Comparison of ENCODE assay signal across 8 cellular contexts in the genomic region with DNA sequence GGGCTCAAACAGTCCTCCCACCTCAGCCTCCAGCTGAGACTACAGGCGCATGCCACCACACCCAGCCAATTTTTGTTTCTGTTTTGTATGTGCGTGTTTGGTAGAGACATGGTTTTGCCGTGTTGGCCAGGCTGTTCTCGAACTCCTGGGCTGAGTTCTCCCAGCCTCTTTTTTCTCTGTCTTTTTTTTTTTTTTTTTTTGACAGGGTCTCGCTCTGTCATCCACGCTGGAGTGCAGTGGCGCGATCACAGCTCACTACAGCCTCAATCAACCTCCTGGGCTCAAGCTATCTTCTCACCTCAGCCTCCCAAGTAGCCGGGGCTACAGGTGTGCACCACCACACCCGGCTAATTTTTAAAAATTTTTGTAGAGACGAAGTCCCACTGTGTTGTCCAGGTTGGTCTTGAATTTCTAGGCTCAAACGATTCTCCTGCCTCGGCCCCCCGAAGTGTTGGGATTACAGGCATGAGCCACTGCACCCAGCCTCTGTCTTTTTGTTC. TPM values are rescaled to one million over a fixed set of nuclear protein-coding genes. Genes with fewer than 3 reads are reported as not detected.
DNase-seq lines count a peak whose midpoint lies in the region; ATAC-seq, FAIRE-seq and TF ChIP-seq lines count a peak whose summit lies in the region.

No MANE protein-coding gene starts in this region.

- FAIRE-seq in frontal cortex (lab: Jason Lieb, UNC): no peak

- H3K27ac Mint-ChIP-seq in GM23338: peak overlapping the region; percentile 98
- H3K27ac Mint-ChIP-seq in activated CD8-positive, alpha-beta T cell treated with anti-CD3 and anti-CD28 coated beads for 36 hours: peak overlapping the region; percentile 86

- H3K4me3 Mint-ChIP-seq in GM23338: peak overlapping the region; percentile 86
- peak overlapping the region; percentile 98 for H3K4me3 Mint-ChIP-seq in activated CD8-positive, alpha-beta T cell treated with anti-CD3 and anti-CD28 coated beads for 36 hours

- H3K4me1 Mint-ChIP-seq in GM23338: no peaks in the 10 kb centered on the region
- peaks cover 15% of the 10 kb centered on the region for H3K4me1 Mint-ChIP-seq in activated CD8-positive, alpha-beta T cell treated with anti-CD3 and anti-CD28 coated beads for 36 hours (ENCODE audit: low read depth)

- POLR2A ChIA-PET in activated CD8-positive, alpha-beta T cell treated with anti-CD3 and anti-CD28 coated beads for 36 hours (lab: Charles Lee): interaction anchor here (1.2 to 5.0 kb wide), 9 partner anchors 38 to 211 kb away, joined by 3 to 32 read pairs (median 4); partner anchors contain the start of gene RAD54L2

- peaks cover 3% of the 10 kb centered on the region; the same call in 2 of the 3 replicates for H3K36me3 Mint-ChIP-seq in GM23338 (ENCODE audit: low read depth)
- peaks cover 2% of the 10 kb centered on the region for H3K36me3 Mint-ChIP-seq in activated CD8-positive, alpha-beta T cell treated with anti-CD3 and anti-CD28 coated beads for 36 hours (ENCODE audit: low read depth)

- peak overlapping the region; percentile 68 to 90 (median 89) for H3K9ac ChIP-seq in skeletal muscle tissue (ENCODE audit: low read depth in 1 of 3, low read length in 3 of 3)

- H3K4me2 ChIP-seq in GM23338: peak overlapping the region; percentile 7; the same call in 1 of the 2 replicates

- CTCF ChIA-PET in activated CD8-positive, alpha-beta T cell treated with anti-CD3 and anti-CD28 coated beads for 36 hours (lab: Charles Lee): interaction anchor here (0.6 to 7.4 kb wide), 19 partner anchors 8 to 483 kb away, joined by 3 to 193 read pairs (median 5); partner anchors contain the start of genes ACY1, RAD54L2 and TEX264

- no peaks in the 10 kb centered on the region for H3K9me2 ChIP-seq in GM23338 (ENCODE audit: insufficient read depth)

- peaks cover 13% of the 10 kb centered on the region; the same call in 1 of the 2 replicates for H4K20me1 ChIP-seq in GM23338 (replicated peaks; ENCODE audit: insufficient read depth)

- H2AFZ ChIP-seq in GM23338: no peak overlapping the region

- no peak for ATAC-seq in GM23338
- ATAC-seq in activated CD8-positive, alpha-beta T cell treated with anti-CD3 and anti-CD28 coated beads for 36 hours: no peak
- ATAC-seq in left cardiac atrium: no peak
- no peak for ATAC-seq in GM19455 (IDR thresholded peaks at IDR 0.05; ENCODE audit: unreplicated experiment)
- ATAC-seq in HG02870 (IDR thresholded peaks at IDR 0.05; ENCODE audit: unreplicated experiment): no peak

- H3K27ac ChIP-seq in GM23338 (ENCODE audit: low read depth) (peak overlapping the region; percentile 36), skeletal muscle tissue (ENCODE audit: low read depth, low read length) (peak overlapping the region; percentile 99)

- H3K36me3 ChIP-seq in GM23338 (ENCODE audit: insufficient read depth) (no peaks in the 10 kb centered on the region), skeletal muscle tissue (ENCODE audit: control insufficient read depth in 3 of 3, insufficient read depth in 3 of 3, low read length in 3 of 3) (peaks cover 0 to 2% (median 0%) of the 10 kb centered on the region in 3 donors)

- H3K79me2 ChIP-seq in GM23338 (replicated peaks; ENCODE audit: insufficient read depth): peaks cover 32% of the 10 kb centered on the region

- intact Hi-C loops in activated CD8-positive, alpha-beta T cell treated with anti-CD3 and anti-CD28 coated beads for 36 hours (cut with micrococcal nuclease): loop anchor here (5.0 kb wide), 1 partner anchor 182 kb away; no protein-coding TSS in a partner anchor
- intact Hi-C loops in left cardiac atrium (cut with DNase I): loop anchor here (2.0 to 10.0 kb wide), 3 partner anchors 167 to 304 kb away; no protein-coding TSS in a partner anchor

- no peak for DNase-seq in GM23338 (ENCODE audit: low spot score)
- peak; percentile 33 for DNase-seq in activated CD8-positive, alpha-beta T cell treated with anti-CD3 and anti-CD28 coated beads for 36 hours
- peak; percentile 34 for DNase-seq in left cardiac atrium
- DNase-seq in activated CD8-positive, alpha-beta memory T cell treated with anti-CD3 and anti-CD28 coated beads for 24 hours: no peak
- no peak for DNase-seq in frontal cortex (ENCODE audit: low spot score in 2 of 2)

- H3K4me1 ChIP-seq in GM23338 (ENCODE audit: insufficient read depth) (no peaks in the 10 kb centered on the region), skeletal muscle tissue (ENCODE audit: control insufficient read depth in 3 of 3, insufficient read depth in 3 of 3, low read length in 3 of 3) (peaks cover 9 to 10% (median 9%) of the 10 kb centered on the region in 3 donors)

- H3K27me3 Mint-ChIP-seq in GM23338 (ENCODE audit: insufficient read depth, low read depth, poor library complexity): peaks cover 12% of the 10 kb centered on the region
- no peaks in the 10 kb centered on the region for H3K27me3 Mint-ChIP-seq in activated CD8-positive, alpha-beta T cell treated with anti-CD3 and anti-CD28 coated beads for 36 hours

- no peaks in the 10 kb centered on the region for H3K27me3 ChIP-seq in GM23338 (ENCODE audit: insufficient read depth)
- H3K27me3 ChIP-seq in skeletal muscle tissue (ENCODE audit: control insufficient read depth in 3 of 3, insufficient read depth in 3 of 3, low read length in 3 of 3): no peaks in the 10 kb centered on the region

- H3K4me3 ChIP-seq in GM23338 (peak overlapping the region; percentile 5; the same call in 1 of the 2 replicates), skeletal muscle tissue (ENCODE audit: low read length in 3 of 3) (peak overlapping the region; percentile 66 to 72 (median 71))

- H3K9me3 ChIP-seq in skeletal muscle tissue (ENCODE audit: control insufficient read depth in 3 of 3, low read length in 3 of 3): no peaks in the 10 kb centered on the region

- H3K9me3 Mint-ChIP-seq in GM23338: no peaks in the 10 kb centered on the region; the same call in 2 of the 3 replicates
- H3K9me3 Mint-ChIP-seq in activated CD8-positive, alpha-beta T cell treated with anti-CD3 and anti-CD28 coated beads for 36 hours: no peaks in the 10 kb centered on the region

- no peaks in the 10 kb centered on the region for H3F3A ChIP-seq in GM23338 (replicated peaks; ENCODE audit: low read depth)

- no peak for TF ChIP-seq CTCF in GM23338 (conservative IDR thresholded peaks at IDR 0.05; ENCODE audit: low read depth in 2 of 2)
- no peak for TF ChIP-seq CTCF in activated CD8-positive, alpha-beta T cell treated with anti-CD3 and anti-CD28 coated beads for 36 hours (IDR thresholded peaks at IDR 0.05)

TF ChIP-seq in GM23338, 12 proteins besides CTCF, POLR2A, EP300 and RAD21 (continues in another document):
- TF ChIP-seq REST (IDR thresholded peaks at IDR 0.05; ENCODE audit: unreplicated experiment): no peak
- TF ChIP-seq NANOG (IDR thresholded peaks at IDR 0.05; ENCODE audit: borderline replicate concordance): no peak
- TF ChIP-seq JUNB (IDR thresholded peaks at IDR 0.05; ENCODE audit: unreplicated experiment): no peak
- TF ChIP-seq, protein P1, sequence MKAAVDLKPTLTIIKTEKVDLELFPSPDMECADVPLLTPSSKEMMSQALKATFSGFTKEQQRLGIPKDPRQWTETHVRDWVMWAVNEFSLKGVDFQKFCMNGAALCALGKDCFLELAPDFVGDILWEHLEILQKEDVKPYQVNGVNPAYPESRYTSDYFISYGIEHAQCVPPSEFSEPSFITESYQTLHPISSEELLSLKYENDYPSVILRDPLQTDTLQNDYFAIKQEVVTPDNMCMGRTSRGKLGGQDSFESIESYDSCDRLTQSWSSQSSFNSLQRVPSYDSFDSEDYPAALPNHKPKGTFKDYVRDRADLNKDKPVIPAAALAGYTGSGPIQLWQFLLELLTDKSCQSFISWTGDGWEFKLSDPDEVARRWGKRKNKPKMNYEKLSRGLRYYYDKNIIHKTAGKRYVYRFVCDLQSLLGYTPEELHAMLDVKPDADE (IDR thresholded peaks at IDR 0.05): no peak

RNA-seq across cellular contexts. Expression of gene DCAF1, which starts 0.9 kb away (rescaled TPM):
- 25.5 and 28.1 TPM in 2 replicates for total RNA-seq in GM23338 (2014; rRNA removed; shearing (Covaris generic))
- polyA plus RNA-seq in GM23338 (2016; fragmentation: Nextera tagmentation; extraction: Ambion mirVana): 10.8 and 12.5 TPM in 2 replicates
- 10 to 100 TPM; 39.5 to 39.9 TPM for total RNA-seq in activated CD8-positive, alpha-beta T cell treated with anti-CD3 and anti-CD28 coated beads for 36 hours
- total RNA-seq in left cardiac atrium (10 to 100 TPM; 14.3 to 16.4 TPM), skeletal muscle tissue (15.1 TPM), frontal cortex (26.5 TPM)

RNA-seq across cellular contexts. Expression of gene RAD54L2, which starts 37.8 kb away (rescaled TPM):
- total RNA-seq in GM23338 (2014; rRNA removed; shearing (Covaris generic)): 27.7 and 29.2 TPM in 2 replicates
- polyA plus RNA-seq in GM23338 (2016; fragmentation: Nextera tagmentation; extraction: Ambion mirVana): 9.2 and 9.4 TPM in 2 replicates
- 10 to 100 TPM; 24.1 to 24.6 TPM for total RNA-seq in activated CD8-positive, alpha-beta T cell treated with anti-CD3 and anti-CD28 coated beads for 36 hours
- total RNA-seq in left cardiac atrium: 10 to 100 TPM in 1 of 2 donors, 1 to 10 TPM in 1; 9.1 to 15.0 TPM
- 18.3 TPM for total RNA-seq in skeletal muscle tissue
- 23.2 TPM for total RNA-seq in frontal cortex

Comparison
In these comparisons a context has a peak if more than half of its experiments do, and no peak if none do; other contexts are left out.
1. DNase-seq: peak in activated CD8-positive, alpha-beta T cell treated with anti-CD3 and anti-CD28 coated beads for 36 hours (single experiment) and left cardiac atrium (single experiment); none in GM23338 (single experiment), activated CD8-positive, alpha-beta memory T cell treated with anti-CD3 and anti-CD28 coated beads for 24 hours (single experiment) and frontal cortex (0 of 2).